8 cellular contexts compared by ENCODE assay signal in the genomic region with DNA sequence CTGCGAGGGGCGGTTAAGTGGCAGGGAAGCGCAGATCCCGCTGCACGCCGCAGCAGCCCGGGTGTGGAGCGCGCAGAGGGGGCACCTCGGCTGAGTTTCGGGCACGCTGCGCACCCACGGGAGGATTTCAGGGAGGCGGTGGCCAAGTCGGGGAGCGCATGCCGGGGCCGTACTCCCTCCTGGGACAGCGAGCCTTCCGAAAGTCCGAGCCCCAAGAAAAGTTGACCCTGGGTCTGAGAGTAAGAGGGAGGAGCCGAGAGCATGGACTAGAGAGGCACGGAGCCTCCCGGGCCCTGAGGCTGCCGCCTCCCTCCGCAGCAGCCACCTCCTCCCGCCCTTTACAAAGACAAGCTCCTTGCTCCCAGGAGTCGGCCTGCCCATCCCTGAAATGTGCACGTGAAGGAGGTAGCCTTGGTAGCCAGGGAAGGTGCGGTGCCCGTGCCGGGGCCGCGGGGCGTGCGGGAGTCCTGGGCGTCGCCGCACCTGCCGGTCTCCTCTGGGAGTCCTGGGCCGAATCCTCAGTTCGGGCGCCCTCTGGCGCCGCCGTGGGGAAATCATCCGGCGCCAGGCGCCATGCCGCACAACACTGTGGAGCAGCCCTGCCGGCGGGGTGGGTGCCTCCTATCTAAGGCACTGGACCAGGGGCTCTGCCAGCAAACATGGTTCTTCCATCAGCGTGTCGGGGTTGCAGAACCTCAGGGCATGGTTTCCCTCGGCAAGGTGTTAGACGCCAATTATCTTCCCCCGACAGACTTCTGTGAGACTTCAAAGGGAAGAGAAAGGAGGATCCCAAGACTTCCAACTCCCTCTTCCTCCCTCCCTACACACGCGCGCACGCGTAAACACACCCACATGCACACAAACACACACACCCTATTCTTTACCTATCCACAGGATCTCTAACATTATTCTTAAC.
DNase-seq lines count a peak whose midpoint lies in the region; ATAC-seq and TF ChIP-seq lines count a peak whose summit lies in the region.

No MANE protein-coding gene starts in this region.

- no peaks in the 10 kb centered on the region for H3K36me3 Mint-ChIP-seq in activated CD4-positive, alpha-beta T cell treated with anti-CD3 and anti-CD28 coated beads for 36 hours (ENCODE audit: low read depth)
- H3K36me3 Mint-ChIP-seq in dendritic cell treated with granulocyte-macrophage colony-stimulating factor and Interleukin-4, amounts not matched to agents 40 ng/mL and 50 ng/mL, for 4 days (ENCODE audit: low read depth) = no peaks in the 10 kb centered on the region

- POLR2A ChIA-PET in AG04450 (lab: Yijun Ruan, JAX) = interaction anchor here (0.7 kb wide), 1 partner anchor 341 kb away, joined by 4 read pairs; no protein-coding TSS in a partner anchor
- POLR2A ChIA-PET in activated CD4-positive, alpha-beta T cell treated with anti-CD3 and anti-CD28 coated beads for 36 hours (lab: Charles Lee) = no interaction called here

- WGBS in right lobe of liver (ENCODE audit: insufficient coverage, low coverage, low lambda C conversion rate, missing lambda C conversion rate) = 14% methylated on average over 19 of the region's 63 CpGs

- no peaks in the 10 kb centered on the region for H3K9me3 ChIP-seq in AG04450 (ENCODE audit: control insufficient read depth, insufficient read depth, low read length)
- H3K9me3 ChIP-seq in right lobe of liver = no peaks in the 10 kb centered on the region

- H3K4me1 Mint-ChIP-seq in activated CD4-positive, alpha-beta T cell treated with anti-CD3 and anti-CD28 coated beads for 36 hours = peaks cover 5% of the 10 kb centered on the region
- peaks cover 20% of the 10 kb centered on the region for H3K4me1 Mint-ChIP-seq in dendritic cell treated with granulocyte-macrophage colony-stimulating factor and Interleukin-4, amounts not matched to agents 40 ng/mL and 50 ng/mL, for 4 days (ENCODE audit: low read depth)

- peak; percentile 97 for ATAC-seq in GM18867 (IDR thresholded peaks at IDR 0.05; ENCODE audit: unreplicated experiment)
- ATAC-seq in HG03103 (IDR thresholded peaks at IDR 0.05; ENCODE audit: low read depth, unreplicated experiment) = peak; percentile 98
- peak; percentile 99 for ATAC-seq in activated CD4-positive, alpha-beta T cell treated with anti-CD3 and anti-CD28 coated beads for 36 hours
- peak; percentile 96 to 100 (median 99) for ATAC-seq in right lobe of liver

- DNase-seq in AG04450 (ENCODE audit: low read depth, low spot score) = no peak
- DNase-seq in NCI-H2227 (lab: John Stamatoyannopoulos, UW; ENCODE audit: unreplicated experiment) = peak; percentile 85
- DNase-seq in activated CD4-positive, alpha-beta T cell treated with anti-CD3 and anti-CD28 coated beads for 36 hours = peak; percentile 85
- peak; percentile 81 to 83 (median 83) for DNase-seq in right lobe of liver
- DNase-seq in stimulated activated CD4-positive, alpha-beta T cell treated with anti-CD3 and anti-CD28 coated beads, Interleukin-4, amount 100 ng/mL, for 1 hour = peak; percentile 71

- peaks cover 50% of the 10 kb centered on the region for H3K27me3 Mint-ChIP-seq in activated CD4-positive, alpha-beta T cell treated with anti-CD3 and anti-CD28 coated beads for 36 hours
- peaks cover 77% of the 10 kb centered on the region for H3K27me3 Mint-ChIP-seq in dendritic cell treated with granulocyte-macrophage colony-stimulating factor and Interleukin-4, amounts not matched to agents 40 ng/mL and 50 ng/mL, for 4 days

- H3K9me3 Mint-ChIP-seq in activated CD4-positive, alpha-beta T cell treated with anti-CD3 and anti-CD28 coated beads for 36 hours (ENCODE audit: low read depth) = no peaks in the 10 kb centered on the region
- H3K9me3 Mint-ChIP-seq in dendritic cell treated with granulocyte-macrophage colony-stimulating factor and Interleukin-4, amounts not matched to agents 40 ng/mL and 50 ng/mL, for 4 days = no peaks in the 10 kb centered on the region

- intact Hi-C loops in activated CD4-positive, alpha-beta T cell treated with anti-CD3 and anti-CD28 coated beads for 36 hours (cut with DNase I, micrococcal nuclease) = loop anchor here (1.0 to 10.0 kb wide), 4 partner anchors 219 to 557 kb away; no protein-coding TSS in a partner anchor
- intact Hi-C loops in dendritic cell treated with granulocyte-macrophage colony-stimulating factor and Interleukin-4, amounts not matched to agents 40 ng/mL and 50 ng/mL, for 4 days (cut with micrococcal nuclease) = loop anchor here (1.0 to 10.0 kb wide), 5 partner anchors 57 to 559 kb away; no protein-coding TSS in a partner anchor
- intact Hi-C loops in right lobe of liver (cut with DNase I) = no loop called here

- H3K27ac Mint-ChIP-seq in activated CD4-positive, alpha-beta T cell treated with anti-CD3 and anti-CD28 coated beads for 36 hours = no peak overlapping the region
- peak overlapping the region; percentile 67 for H3K27ac Mint-ChIP-seq in dendritic cell treated with granulocyte-macrophage colony-stimulating factor and Interleukin-4, amounts not matched to agents 40 ng/mL and 50 ng/mL, for 4 days

- H3K4me3 ChIP-seq in AG04450 (ENCODE audit: low read depth, low read length) (peak overlapping the region; percentile 64), right lobe of liver (peak overlapping the region; percentile 43 to 61 (median 47))

- TF ChIP-seq POLR2A in right lobe of liver (IDR thresholded peaks at IDR 0.05) = no peak

- no peaks in the 10 kb centered on the region for H3K36me3 ChIP-seq in right lobe of liver

- H3K4me1 ChIP-seq in right lobe of liver = peaks cover 0 to 8% (median 2%) of the 10 kb centered on the region in 4 donors

- TF ChIP-seq CTCF in AG04450 (IDR thresholded peaks at IDR 0.05; ENCODE audit: low read depth, low read length) = peak; percentile 87
- peak; percentile 78 to 91 (median 86) for TF ChIP-seq CTCF in right lobe of liver (IDR thresholded peaks at IDR 0.05)

- H3K4me3 Mint-ChIP-seq in activated CD4-positive, alpha-beta T cell treated with anti-CD3 and anti-CD28 coated beads for 36 hours = peak overlapping the region; percentile 59
- peak overlapping the region; percentile 78 for H3K4me3 Mint-ChIP-seq in dendritic cell treated with granulocyte-macrophage colony-stimulating factor and Interleukin-4, amounts not matched to agents 40 ng/mL and 50 ng/mL, for 4 days

- no peak overlapping the region for H3K27ac ChIP-seq in AG04450 (ENCODE audit: low read depth, low read length)
- H3K27ac ChIP-seq in right lobe of liver = no peak overlapping the region

- CTCF ChIA-PET in AG04450 (lab: Charles Lee) = interaction anchor here (0.5 to 2.7 kb wide), 34 partner anchors 9 to 707 kb away, joined by 3 to 23 read pairs (median 3); no protein-coding TSS in a partner anchor
- CTCF ChIA-PET in activated CD4-positive, alpha-beta T cell treated with anti-CD3 and anti-CD28 coated beads for 36 hours (lab: Charles Lee) = interaction anchor here (0.6 to 1.2 kb wide), 5 partner anchors 10 to 465 kb away, joined by 3 to 5 read pairs (median 3); no protein-coding TSS in a partner anchor

- H3K27me3 ChIP-seq in AG04450 (ENCODE audit: control insufficient read depth, insufficient read depth, low read length) (peaks cover 21% of the 10 kb centered on the region), right lobe of liver (peaks cover 0 to 4% of the 10 kb centered on the region in 2 donors)

Comparison
In these comparisons a context has a peak if more than half of its experiments do, and no peak if none do; other contexts are left out.
1. intact Hi-C loops: an anchor here in activated CD4-positive, alpha-beta T cell treated with anti-CD3 and anti-CD28 coated beads for 36 hours (1.0 to 10.0 kb wide) and dendritic cell treated with granulocyte-macrophage colony-stimulating factor and Interleukin-4, amounts not matched to agents 40 ng/mL and 50 ng/mL, for 4 days (1.0 to 10.0 kb wide); none called in right lobe of liver.